ENCODE assay signal across 19 cellular contexts in genomic region chr9:95935861-95936578, GRCh38.
"Had no signal": no experiment of that assay in that cellular context is flagged by ENCODE, and none has a peak within 500 bp of the region (broad histone marks: within the 10 kb centered on the region; RNA-seq: fewer than 3 reads in every experiment).

No MANE protein-coding gene starts in this region.

- H3K4me3 ChIP-seq: colonic mucosa, hepatocyte, prostate gland, right lobe of liver, suprapubic skin, thyroid gland, upper lobe of left lung, uterus had no signal

- DNase-seq: colonic mucosa; effector memory CD4-positive, alpha-beta T cell; head of caudate nucleus; kidney glomerular epithelial cell; naive thymus-derived CD4-positive, alpha-beta T cell; nephron progenitor cell; right lobe of liver; stimulated activated CD4-positive, alpha-beta T cell treated with anti-CD3 and anti-CD28 coated beads, Interleukin-4, amount 100 ng/mL, for 1 hour; stimulated activated CD8-positive, alpha-beta memory T cell treated with anti-CD3 and anti-CD28 coated beads, Interleukin-4, amount 100 ng/mL, for 48 hours; stimulated activated naive CD8-positive, alpha-beta T cell treated with anti-CD3 and anti-CD28 coated beads, Interleukin-15, Interleukin-2, amounts not matched to agents 100 U/mL and 50 U/mL, for 24 hours; thyroid gland; upper lobe of left lung; uterus had no signal

- H3K4me1 Mint-ChIP-seq: nephron progenitor cell had no signal

- H3K4me2 ChIP-seq: hepatocyte had no signal

- H3K27ac Mint-ChIP-seq: naive thymus-derived CD4-positive, alpha-beta T cell; stimulated activated effector memory CD8-positive, alpha-beta T cell treated with anti-CD3 and anti-CD28 coated beads, Interleukin-12 subunit alpha, Interleukin-12 subunit beta, amount 100 ng/mL, for 72 hours had no signal

- H3K27ac ChIP-seq: colonic mucosa, hepatocyte, parathyroid adenoma, prostate gland, right lobe of liver, suprapubic skin, thyroid gland, upper lobe of left lung, uterus had no signal

- H3K4me3 Mint-ChIP-seq: naive thymus-derived CD4-positive, alpha-beta T cell; nephron progenitor cell; stimulated activated effector memory CD8-positive, alpha-beta T cell treated with anti-CD3 and anti-CD28 coated beads, Interleukin-12 subunit alpha, Interleukin-12 subunit beta, amount 100 ng/mL, for 72 hours had no signal

- H3K9ac ChIP-seq: parathyroid adenoma had no signal

- H3K9me3 ChIP-seq: colonic mucosa, prostate gland, right lobe of liver, suprapubic skin, thyroid gland, upper lobe of left lung, uterus had no signal

- ATAC-seq: esophagus mucosa; naive thymus-derived CD4-positive, alpha-beta T cell; right lobe of liver; stimulated activated effector memory CD8-positive, alpha-beta T cell treated with anti-CD3 and anti-CD28 coated beads, Interleukin-12 subunit alpha, Interleukin-12 subunit beta, amount 100 ng/mL, for 72 hours; stimulated activated naive CD8-positive, alpha-beta T cell treated with anti-CD3 and anti-CD28 coated beads, Interleukin-15, Interleukin-2, amounts not matched to agents 100 U/mL and 50 U/mL, for 24 hours had no signal

- H3K27me3 ChIP-seq: colonic mucosa, hepatocyte, right lobe of liver, suprapubic skin, thyroid gland, upper lobe of left lung, uterus had no signal

- H2AFZ ChIP-seq: hepatocyte, parathyroid adenoma had no signal

- H3K36me3 ChIP-seq: colonic mucosa, uterus had no signal

- H3K27me3 Mint-ChIP-seq: naive thymus-derived CD4-positive, alpha-beta T cell had no signal

- H3K4me1 ChIP-seq: colonic mucosa, parathyroid adenoma, prostate gland, right lobe of liver, suprapubic skin, thyroid gland, upper lobe of left lung, uterus had no signal
